Comparison of ENCODE assay signal across 22 cellular contexts in the genomic region with DNA sequence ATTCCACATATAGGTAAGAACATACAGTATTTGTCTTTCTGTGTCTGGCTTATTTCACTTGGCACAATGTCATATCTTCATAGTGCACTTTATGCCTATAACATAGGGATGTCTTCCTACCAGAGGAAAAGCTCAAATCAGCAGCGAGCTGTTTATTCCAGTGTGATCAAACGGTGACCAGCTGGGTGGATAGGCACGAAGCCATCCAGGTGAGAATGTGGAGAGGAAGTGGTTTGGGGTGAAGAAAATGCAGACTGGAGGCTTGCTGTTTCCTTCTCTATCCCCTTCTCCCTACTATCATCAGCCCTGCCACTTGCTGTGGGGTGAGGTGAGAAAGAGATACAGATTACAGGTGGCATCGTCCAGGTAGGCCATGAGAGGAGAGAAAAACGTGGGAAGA.
"Had no signal": no experiment of that assay in that cellular context is flagged by ENCODE, and none has a peak within 500 bp of the region (broad histone marks: within the 10 kb centered on the region; RNA-seq: fewer than 3 reads in every experiment).

No MANE protein-coding gene starts in this region.

- H3K4me1 Mint-ChIP-seq: endodermal cell had no signal

- H3K4me2 ChIP-seq: hepatocyte had no signal

- H3K4me3 Mint-ChIP-seq: activated CD4-positive, alpha-beta memory T cell treated with anti-CD3 and anti-CD28 coated beads for 36 hours; endodermal cell had no signal

- H3K36me3 Mint-ChIP-seq: activated naive CD4-positive, alpha-beta T cell treated with anti-CD3 and anti-CD28 coated beads, Interleukin-2, amount 50 U/mL, for 72 hours had no signal

- FAIRE-seq: colon had no signal

- H3K27me3 Mint-ChIP-seq: activated CD4-positive, alpha-beta memory T cell treated with anti-CD3 and anti-CD28 coated beads for 36 hours; naive thymus-derived CD4-positive, alpha-beta T cell had no signal

- H3K4me3 ChIP-seq: body of pancreas, dorsolateral prefrontal cortex, hepatocyte, prostate gland, right atrium auricular region, stomach, upper lobe of right lung had no signal

- H3K9me3 ChIP-seq: body of pancreas, prostate gland, right atrium auricular region, stomach, upper lobe of right lung had no signal

- H3K9me3 Mint-ChIP-seq: activated naive CD4-positive, alpha-beta T cell treated with anti-CD3 and anti-CD28 coated beads, Interleukin-2, amount 50 U/mL, for 72 hours had no signal

- DNase-seq: activated CD4-positive, alpha-beta memory T cell treated with anti-CD3 and anti-CD28 coated beads for 36 hours; activated gamma-delta T cell treated with Interleukin-2 at 50 U/mL for 16 hours; amniotic stem cell; body of pancreas; dorsolateral prefrontal cortex; endodermal cell; foreskin fibroblast; left cardiac atrium; mesendoderm; naive thymus-derived CD4-positive, alpha-beta T cell; stimulated activated CD4-positive, alpha-beta T cell treated with anti-CD3 and anti-CD28 coated beads, Interleukin-12 subunit alpha, Interleukin-12 subunit beta, amount 100 ng/mL, for 4 hours; stimulated activated CD4-positive, alpha-beta T cell treated with anti-CD3 and anti-CD28 coated beads, Interleukin-1b, Interleukin-23, amount 100 ng/mL, for 48 hours; stimulated activated CD8-positive, alpha-beta memory T cell treated with anti-CD3 and anti-CD28 coated beads, Interleukin-4, amount 100 ng/mL, for 48 hours; stomach; SW 1271; upper lobe of right lung had no signal

- H3K4me1 ChIP-seq: prostate gland had no signal

- H2AFZ ChIP-seq: hepatocyte had no signal

- H3K27ac Mint-ChIP-seq: activated CD4-positive, alpha-beta memory T cell treated with anti-CD3 and anti-CD28 coated beads for 36 hours; activated naive CD4-positive, alpha-beta T cell treated with anti-CD3 and anti-CD28 coated beads, Interleukin-2, amount 50 U/mL, for 72 hours; endodermal cell had no signal

- H3K27me3 ChIP-seq: body of pancreas, dorsolateral prefrontal cortex, hepatocyte, right atrium auricular region, stomach, upper lobe of right lung had no signal

- H3K27ac ChIP-seq: body of pancreas, dorsolateral prefrontal cortex, epithelial cell of prostate, hepatocyte, prostate gland, right atrium auricular region, stomach, upper lobe of right lung had no signal

- ATAC-seq: activated naive CD4-positive, alpha-beta T cell treated with anti-CD3 and anti-CD28 coated beads, Interleukin-2, amount 50 U/mL, for 72 hours; body of pancreas; left cardiac atrium; naive thymus-derived CD4-positive, alpha-beta T cell; upper lobe of right lung had no signal

- H3K36me3 ChIP-seq: prostate gland, right atrium auricular region, stomach, upper lobe of right lung had no signal
